In genomic region chr3:112127522-112128494, GRCh38 we compare ENCODE assay signal across 12 cellular contexts. TPM values are rescaled to one million over a fixed set of nuclear protein-coding genes. Genes with fewer than 3 reads are reported as not detected.
A peak's percentile ranks its signal among the peaks of the same experiment; 100 is the strongest.
DNase-seq lines count a peak whose midpoint lies in the region; ATAC-seq, FAIRE-seq and TF ChIP-seq lines count a peak whose summit lies in the region.
"Had no signal": no experiment of that assay in that cellular context is flagged by ENCODE, and none has a peak within 500 bp of the region (broad histone marks: within the 10 kb centered on the region; RNA-seq: fewer than 3 reads in every experiment).

No MANE protein-coding gene starts in this region.

- no peak overlapping the region for H4K5ac ChIP-seq in H1 (ENCODE audit: insufficient read length, low read depth, low read length)

- no peak for FAIRE-seq in H1 (lab: Jason Lieb, UNC)

- 85% methylated on average over 10 of the region's 10 CpGs; no CpG with 5 or more reads in 1 of the 2 experiments for WGBS in H1 (ENCODE audit: extremely low coverage in 1 of 2, insufficient coverage in 1 of 2, insufficient read length in 1 of 2, insufficient replicate concordance in 2 of 2, low coverage in 1 of 2, low lambda C conversion rate in 2 of 2, missing lambda C conversion rate in 1 of 2), 2 experiments

- intact Hi-C loops in breast epithelium (cut with DNase I; ENCODE audit: low total_unique reads): no loop called here

- H4K20me1 ChIP-seq in BLaER1 treated with 17β-estradiol and CSF1 and Interleukin-3, amounts not matched to agents 10 nM and 100 nM: no peaks in the 10 kb centered on the region
- H4K20me1 ChIP-seq in OCI-LY1 (ENCODE audit: insufficient read depth, low read length) (no peaks in the 10 kb centered on the region), H1 (replicated peaks in 1 of 2; ENCODE audit: control insufficient read depth in 1 of 2, insufficient read depth in 2 of 2, low read length in 2 of 2) (no peaks in the 10 kb centered on the region)

- H3K9me2 ChIP-seq in OCI-LY1 (ENCODE audit: low read depth, low read length): no peaks in the 10 kb centered on the region

- H3K23me2 ChIP-seq in H1 (ENCODE audit: low read depth, low read length): no peaks in the 10 kb centered on the region

- H3K79me2 ChIP-seq in OCI-LY1 (ENCODE audit: insufficient read depth, low read length): peaks cover 46% of the 10 kb centered on the region
- no peaks in the 10 kb centered on the region for H3K79me2 ChIP-seq in H1 (ENCODE audit: control insufficient read depth in 1 of 2, insufficient read depth in 2 of 2, low read length in 2 of 2)

- H3K27ac ChIP-seq in BLaER1 treated with 17β-estradiol and CSF1 and Interleukin-3, amounts not matched to agents 10 nM and 100 nM: peak overlapping the region in 10 of 11 experiments; percentile 34 to 72 (median 58); a peak in 18 of 22 replicates
- peak overlapping the region; percentile 94 for H3K27ac ChIP-seq in OCI-LY1 (ENCODE audit: low read depth, low read length, poor library complexity, severe bottlenecking)
- H3K27ac ChIP-seq in H1 (ENCODE audit: low read depth, low read length): no peak overlapping the region
- H3K27ac ChIP-seq in breast epithelium: no peak overlapping the region
- H3K27ac ChIP-seq: right lobe of liver had no signal

- no peak overlapping the region for H4K8ac ChIP-seq in H1 (ENCODE audit: extremely low read depth, insufficient read depth, low read length)

- H2BK15ac ChIP-seq in H1 (ENCODE audit: low read length): no peak overlapping the region

- peak overlapping the region; percentile 77 to 93 (median 84) for H3K4me2 ChIP-seq in BLaER1 treated with 17β-estradiol and CSF1 and Interleukin-3, amounts not matched to agents 10 nM and 100 nM
- H3K4me2 ChIP-seq in OCI-LY1 (ENCODE audit: low read length) (peak overlapping the region; percentile 90), H1 (ENCODE audit: insufficient read depth in 1 of 2, low read depth in 2 of 2, low read length in 2 of 2) (no peak overlapping the region)

- CTCF ChIA-PET in H1 (lab: Charles Lee; ENCODE audit: partially characterized antibody): interaction anchor here (0.6 to 5.1 kb wide), 3 partner anchors 10 to 84 kb away, joined by 3 to 31 read pairs (median 20); no protein-coding TSS in a partner anchor

- H3K56ac ChIP-seq in H1 (replicated peaks; ENCODE audit: insufficient read length, low read depth, low read length): no peak overlapping the region

- H3K4me3 ChIP-seq in BLaER1 treated with 17β-estradiol and CSF1 and Interleukin-3, amounts not matched to agents 10 nM and 100 nM: peak overlapping the region in 9 of 10 experiments; percentile 5 to 55 (median 42); a peak in 14 of 20 replicates
- H3K4me3 ChIP-seq in OCI-LY1 (ENCODE audit: low read depth, low read length, poor library complexity, severe bottlenecking) (peak overlapping the region; percentile 42), H1 (ENCODE audit: extremely low read depth in 1 of 4, insufficient read depth in 2 of 4, low read depth in 3 of 4, low read length in 4 of 4) (no peak overlapping the region), breast epithelium (no peak overlapping the region)
- H3K4me3 ChIP-seq: lung, right lobe of liver had no signal

- no peaks in the 10 kb centered on the region for H3K79me1 ChIP-seq in H1 (ENCODE audit: low read depth, low read length)

- no peak overlapping the region for H3K14ac ChIP-seq in H1 (ENCODE audit: insufficient read length)

- peak overlapping the region; percentile 40; the same call in 1 of the 2 replicates for H2BK12ac ChIP-seq in H1 (ENCODE audit: low read depth, low read length)

- TF ChIP-seq CTCF in OCI-LY1 (IDR thresholded peaks at IDR 0.05; ENCODE audit: low read length) (no peak), H1 (IDR thresholded peaks at IDR 0.05; ENCODE audit: control extremely low read depth in 1 of 3, insufficient read depth in 1 of 3, low read depth in 1 of 3, low read length in 3 of 3) (no peak), breast epithelium (IDR thresholded peaks at IDR 0.05) (no peak)

- H3K4me1 ChIP-seq in BLaER1 treated with 17β-estradiol and CSF1 and Interleukin-3, amounts not matched to agents 10 nM and 100 nM: peaks cover 62 to 99% (median 96%) of the 10 kb centered on the region in 10 experiments
- H3K4me1 ChIP-seq in OCI-LY1 (ENCODE audit: insufficient read depth, low read length, severe bottlenecking): peaks cover 79% of the 10 kb centered on the region
- H3K4me1 ChIP-seq in H1 (replicated peaks in 1 of 4; ENCODE audit: control insufficient read depth in 3 of 4, insufficient read depth in 4 of 4, low read length in 3 of 4): peaks cover 0 to 16% (median 11%) of the 10 kb centered on the region in 4 experiments; a peak in 5 of 7 replicates
- H3K4me1 ChIP-seq in breast epithelium: no peaks in the 10 kb centered on the region
- H3K4me1 ChIP-seq: right lobe of liver had no signal

- H2BK120ac ChIP-seq in H1 (replicated peaks; ENCODE audit: low read depth, low read length): no peak overlapping the region

- no peak overlapping the region for H3K4ac ChIP-seq in H1 (replicated peaks; ENCODE audit: insufficient read length, low read depth, low read length)

- peak overlapping the region; percentile 36; the same call in 1 of the 2 replicates for H2BK20ac ChIP-seq in H1 (ENCODE audit: low read length)

- TF ChIP-seq EP300 in H1 (IDR thresholded peaks at IDR 0.05; ENCODE audit: borderline replicate concordance in 1 of 2, low read depth in 2 of 2, low read length in 2 of 2): no peak

- H4K91ac ChIP-seq in H1 (replicated peaks; ENCODE audit: insufficient read length, low read length): no peak overlapping the region

- H3K18ac ChIP-seq in H1 (ENCODE audit: extremely low read depth, low read length): no peak overlapping the region; the same call in 1 of the 2 replicates

- H2BK5ac ChIP-seq in H1 (ENCODE audit: low read depth, low read length): no peak overlapping the region

- no peaks in the 10 kb centered on the region; a peak in 1 of 22 replicates for H3K9me3 ChIP-seq in BLaER1 treated with 17β-estradiol and CSF1 and Interleukin-3, amounts not matched to agents 10 nM and 100 nM (replicated peaks in 1 of 11)
- H3K9me3 ChIP-seq in OCI-LY1 (ENCODE audit: low read length): no peaks in the 10 kb centered on the region
- no peaks in the 10 kb centered on the region for H3K9me3 ChIP-seq in H1 (ENCODE audit: insufficient read depth in 2 of 2, low read depth in 1 of 2, low read length in 1 of 2)
- no peaks in the 10 kb centered on the region for H3K9me3 ChIP-seq in breast epithelium
- H3K9me3 ChIP-seq: right lobe of liver had no signal

- DNase-seq in H1 (ENCODE audit: low read depth in 1 of 2, low spot score in 2 of 2) (no peak), NCI-H748 treated with DMSO at 0.1 percent for 48 hours (lab: John Stamatoyannopoulos, UW) (no peak), breast epithelium (ENCODE audit: low spot score in 2 of 2) (no peak), superior temporal gyrus (ENCODE audit: extremely low spot score) (no peak)
- DNase-seq: NCI-H510A treated with DMSO at 0.1 percent for 48 hours, right lobe of liver had no signal

- no peak for TF ChIP-seq RAD21 in H1 (IDR thresholded peaks at IDR 0.05 in 1 of 2, conservative IDR thresholded peaks at IDR 0.05 in 1 of 2; ENCODE audit: low read depth in 2 of 2, low read length in 2 of 2)

- peak overlapping the region in 9 of 11 experiments; percentile 47 to 64 (median 58); a peak in 18 of 22 replicates for H3K9ac ChIP-seq in BLaER1 treated with 17β-estradiol and CSF1 and Interleukin-3, amounts not matched to agents 10 nM and 100 nM
- H3K9ac ChIP-seq in OCI-LY1 (ENCODE audit: low read length): peak overlapping the region; percentile 46
- no peak overlapping the region for H3K9ac ChIP-seq in H1 (replicated peaks in 1 of 4; ENCODE audit: extremely low read depth in 1 of 4, low read depth in 3 of 4, low read length in 3 of 4)

- H3F3A ChIP-seq in OCI-LY1 (ENCODE audit: insufficient read depth, low read length): peaks cover 14% of the 10 kb centered on the region

- no peak overlapping the region for H2AFZ ChIP-seq in OCI-LY1 (ENCODE audit: low read length)
- no peak overlapping the region for H2AFZ ChIP-seq in H1 (ENCODE audit: low read length)

- ATAC-seq in GM18867 (IDR thresholded peaks at IDR 0.05; ENCODE audit: unreplicated experiment): peak; percentile 31
- ATAC-seq in GM21367 (IDR thresholded peaks at IDR 0.05; ENCODE audit: unreplicated experiment): no peak

- TF ChIP-seq POLR2A in H1 (IDR thresholded peaks at IDR 0.05; ENCODE audit: control extremely low read depth in 1 of 2, low read depth in 2 of 2, low read length in 2 of 2) (no peak), breast epithelium (IDR thresholded peaks at IDR 0.05) (no peak)

- no peak overlapping the region for H3K23ac ChIP-seq in H1 (ENCODE audit: insufficient read length)

- peaks cover 0 to 5% (median 0%) of the 10 kb centered on the region in 11 experiments; a peak in 1 of 22 replicates for H3K27me3 ChIP-seq in BLaER1 treated with 17β-estradiol and CSF1 and Interleukin-3, amounts not matched to agents 10 nM and 100 nM
- H3K27me3 ChIP-seq in OCI-LY1 (ENCODE audit: insufficient read depth, low read length): no peaks in the 10 kb centered on the region
- H3K27me3 ChIP-seq in H1 (replicated peaks in 1 of 4; ENCODE audit: control insufficient read depth in 3 of 4, extremely low read depth in 1 of 4, insufficient read depth in 3 of 4, low read length in 3 of 4): no peaks in the 10 kb centered on the region
- H3K27me3 ChIP-seq in breast epithelium: no peaks in the 10 kb centered on the region
- H3K27me3 ChIP-seq: right lobe of liver had no signal

- H2AK5ac ChIP-seq in H1 (ENCODE audit: low read depth, low read length): no peak overlapping the region

- peaks cover 0 to 32% (median 0%) of the 10 kb centered on the region in 11 experiments; a peak in 8 of 22 replicates for H3K36me3 ChIP-seq in BLaER1 treated with 17β-estradiol and CSF1 and Interleukin-3, amounts not matched to agents 10 nM and 100 nM
- H3K36me3 ChIP-seq in OCI-LY1 (ENCODE audit: insufficient read depth, low read length): peaks cover 77% of the 10 kb centered on the region
- no peaks in the 10 kb centered on the region; a peak in 2 of 8 replicates for H3K36me3 ChIP-seq in H1 (ENCODE audit: control insufficient read depth in 2 of 4, insufficient read depth in 4 of 4, low read length in 3 of 4)
- no peaks in the 10 kb centered on the region for H3K36me3 ChIP-seq in breast epithelium
- H3K36me3 ChIP-seq: right lobe of liver had no signal

- POLR2A ChIA-PET in H1 (lab: Charles Lee; ENCODE audit: partially characterized antibody): interaction anchor here (0.6 to 1.3 kb wide), 3 partner anchors 11 to 147 kb away, joined by 3 read pairs; no protein-coding TSS in a partner anchor

RNA-seq across cellular contexts. Expression of gene GCSAM, which starts 5.2 kb away (rescaled TPM):
- not detected in 2 replicates for total RNA-seq in H1 (2021; fragmentation: NEBNext Ultra II Directional; extraction: Animal tissue kit (Norgen Biotek cat#: 25700))
- polyA plus RNA-seq in H1 (2011; rRNA removed): not detected in 2 replicates
- not detected for polyA plus RNA-seq in H1 (2011; cell fraction: cytosol; rRNA removed)
- not detected for polyA plus RNA-seq in H1 (2011; cell fraction: nucleus; rRNA removed)
- polyA plus RNA-seq in H1 (2012, experiment 1 of 2): 0.80 to 1.5 TPM (median 1.2 TPM) in 4 replicates
- polyA plus RNA-seq in H1 (2012, experiment 2 of 2): 0.04 TPM
- not detected for polyA plus RNA-seq in H1 (2013, experiment 1 of 2)
- polyA plus RNA-seq in H1 (2013, experiment 2 of 2): not detected
- polyA minus RNA-seq in H1 (2011; rRNA and poly(A)+ RNA removed): not detected in 2 replicates
- not detected for polyA minus RNA-seq in H1 (2011; cell fraction: cytosol; rRNA and poly(A)+ RNA removed)
- polyA minus RNA-seq in H1 (2011; cell fraction: nucleus; rRNA and poly(A)+ RNA removed): not detected
- 1 to 10 TPM in 1 of 3 donors, under 1 TPM in 2; 0.16 to 1.5 (median 0.66) TPM for total RNA-seq in breast epithelium

RNA-seq across cellular contexts. Expression of gene C3orf52, which starts 41.6 kb away (rescaled TPM):
- 13.1 and 13.2 TPM in 2 replicates for total RNA-seq in H1 (2021; fragmentation: NEBNext Ultra II Directional; extraction: Animal tissue kit (Norgen Biotek cat#: 25700))
- polyA plus RNA-seq in H1 (2011; rRNA removed): 8.0 and 9.7 TPM in 2 replicates
- polyA plus RNA-seq in H1 (2011; cell fraction: cytosol; rRNA removed): 10.0 TPM
- 9.3 TPM for polyA plus RNA-seq in H1 (2011; cell fraction: nucleus; rRNA removed)
- polyA plus RNA-seq in H1 (2012, experiment 1 of 2): 7.6 to 12.8 TPM (median 10.1 TPM) in 4 replicates
- polyA plus RNA-seq in H1 (2012, experiment 2 of 2): 4.7 TPM
- 7.8 TPM for polyA plus RNA-seq in H1 (2013, experiment 1 of 2)
- polyA plus RNA-seq in H1 (2013, experiment 2 of 2): 9.1 TPM
- 11.9 and 12.6 TPM in 2 replicates for polyA minus RNA-seq in H1 (2011; rRNA and poly(A)+ RNA removed)
- polyA minus RNA-seq in H1 (2011; cell fraction: cytosol; rRNA and poly(A)+ RNA removed): 4.6 TPM
- polyA minus RNA-seq in H1 (2011; cell fraction: nucleus; rRNA and poly(A)+ RNA removed): 19.9 TPM
- 10 to 100 TPM in 1 of 3 donors, 1 to 10 TPM in 1, under 1 TPM in 1; 0.64 to 23.6 (median 8.5) TPM for total RNA-seq in breast epithelium
- polyA plus RNA-seq: CD14-positive monocyte had no signal

Comparison
In these comparisons a context has a peak if more than half of its experiments do, and no peak if none do; other contexts are left out.
1. H3K27ac ChIP-seq: peak in BLaER1 treated with 17β-estradiol and CSF1 and Interleukin-3, amounts not matched to agents 10 nM and 100 nM (10 of 11) and OCI-LY1 (single experiment); none in H1 (single experiment) and breast epithelium (0 of 2).
2. H3K4me2 ChIP-seq: peak in BLaER1 treated with 17β-estradiol and CSF1 and Interleukin-3, amounts not matched to agents 10 nM and 100 nM (11 of 11) and OCI-LY1 (single experiment); none in H1 (0 of 2).
3. H3K4me3 ChIP-seq: peak in BLaER1 treated with 17β-estradiol and CSF1 and Interleukin-3, amounts not matched to agents 10 nM and 100 nM (9 of 10) and OCI-LY1 (single experiment); none in H1 (0 of 4) and breast epithelium (0 of 3).
4. H3K9ac ChIP-seq: peak in BLaER1 treated with 17β-estradiol and CSF1 and Interleukin-3, amounts not matched to agents 10 nM and 100 nM (9 of 11) and OCI-LY1 (single experiment); none in H1 (0 of 4).